8 cellular contexts compared by ENCODE assay signal in genomic region chr6:89081423-89082322, GRCh38. TPM values are rescaled to one million over a fixed set of nuclear protein-coding genes. Genes with fewer than 3 reads are reported as not detected.
DNase-seq lines count a peak whose midpoint lies in the region; ATAC-seq, FAIRE-seq and TF ChIP-seq lines count a peak whose summit lies in the region.

No MANE protein-coding gene starts in this region.

- H3K27me3 ChIP-seq in ACC112 (ENCODE audit: insufficient read depth, low read length) (no peaks in the 10 kb centered on the region), breast epithelium (no peaks in the 10 kb centered on the region), small intestine (ENCODE audit: control insufficient read depth in 2 of 2, insufficient read depth in 2 of 2, low read length in 2 of 2) (no peaks in the 10 kb centered on the region)

- no peak for TF ChIP-seq CTCF in VCaP (conservative IDR thresholded peaks at IDR 0.05)
- no peak for TF ChIP-seq CTCF in breast epithelium (IDR thresholded peaks at IDR 0.05)

- H3K9me3 ChIP-seq in breast epithelium (no peaks in the 10 kb centered on the region), small intestine (ENCODE audit: control insufficient read depth, low read depth) (no peaks in the 10 kb centered on the region)

- H3K36me3 ChIP-seq in ACC112 (ENCODE audit: insufficient read depth, low read length) (peaks cover 37% of the 10 kb centered on the region), breast epithelium (no peaks in the 10 kb centered on the region), small intestine (ENCODE audit: control insufficient read depth in 2 of 2, insufficient read depth in 2 of 2, low read length in 2 of 2) (peaks cover 0 to 12% of the 10 kb centered on the region in 2 donors)

- FAIRE-seq in small intestine (lab: Jason Lieb, UNC): no peak

- peak; percentile 43 for ATAC-seq in GM18861 (IDR thresholded peaks at IDR 0.05; ENCODE audit: unreplicated experiment)
- ATAC-seq in HG03103 (IDR thresholded peaks at IDR 0.05; ENCODE audit: low read depth, unreplicated experiment): peak; percentile 43

- peak overlapping the region; percentile 96 for H3K4me3 ChIP-seq in ACC112 (ENCODE audit: low read depth, low read length)
- peak overlapping the region; percentile 74 to 100 (median 96) for H3K4me3 ChIP-seq in breast epithelium
- peak overlapping the region; percentile 99 to 100 for H3K4me3 ChIP-seq in small intestine (ENCODE audit: low read depth in 1 of 2, low read length in 2 of 2)

- peak; percentile 70 for TF ChIP-seq POLR2A in breast epithelium (IDR thresholded peaks at IDR 0.05)

- intact Hi-C loops in breast epithelium (cut with DNase I; ENCODE audit: low total_unique reads): loop anchor here (10.0 kb wide), 1 partner anchor 47 kb away; no protein-coding TSS in a partner anchor

- 0% methylated on average over 46 to 68 of the region's 69 CpGs for WGBS in small intestine, 3 donors

- H3K4me1 ChIP-seq in ACC112 (ENCODE audit: control insufficient read depth, insufficient read depth, low read length, unreplicated experiment) (peaks cover 5% of the 10 kb centered on the region), breast epithelium (peaks cover 0 to 3% of the 10 kb centered on the region in 2 donors), small intestine (ENCODE audit: control insufficient read depth in 2 of 2, insufficient read depth in 1 of 2, low read depth in 1 of 2, low read length in 1 of 2) (peaks cover 2 to 9% of the 10 kb centered on the region in 2 donors)

- H3K79me2 ChIP-seq in ACC112 (ENCODE audit: control insufficient read depth, insufficient read depth, low read length, unreplicated experiment): peaks cover 43% of the 10 kb centered on the region

- H3K27ac ChIP-seq in ACC112 (ENCODE audit: low read depth, low read length) (peak overlapping the region; percentile 99), VCaP (peak overlapping the region; percentile 99), breast epithelium (peak overlapping the region; percentile 96 to 100), small intestine (ENCODE audit: low read depth in 1 of 2, low read length in 1 of 2) (peak overlapping the region; percentile 96 to 99)

- DNase-seq in NCI-H2171 treated with DMSO at 0.1 percent for 48 hours (lab: John Stamatoyannopoulos, UW) (peak; percentile 96), breast epithelium (ENCODE audit: low spot score in 2 of 2) (peak; percentile 98 to 100), iPS-NIHi11 (ENCODE audit: low spot score) (peak; percentile 89), small intestine (peak; percentile 96)

- H2AFZ ChIP-seq in ACC112 (ENCODE audit: low read length, unreplicated experiment): no peak overlapping the region

RNA-seq across cellular contexts. Expression of gene PNRC1, which starts 1.1 kb away (rescaled TPM):
- total RNA-seq in breast epithelium: 100 to 1,000 TPM; 221 to 290 (median 230) TPM
- 10 to 100 TPM; 30.2 to 37.2 (median 32.4) TPM for polyA plus RNA-seq in small intestine

RNA-seq across cellular contexts. Expression of gene SRSF12, which starts 36.2 kb away (rescaled TPM):
- 1 to 10 TPM in 1 of 3 donors, under 1 TPM in 1, not detected in 1; 0.98 to 1.8 TPM for total RNA-seq in breast epithelium
- under 1 TPM in 1 of 3 donors, not detected in 2; 0.15 TPM for polyA plus RNA-seq in small intestine

Comparison
In these comparisons a context has a peak if more than half of its experiments do, and no peak if none do; other contexts are left out.
1. Peak in every context shown above with its lines: DNase-seq, ATAC-seq, H3K4me3 ChIP-seq and H3K27ac ChIP-seq.